In the genomic region with DNA sequence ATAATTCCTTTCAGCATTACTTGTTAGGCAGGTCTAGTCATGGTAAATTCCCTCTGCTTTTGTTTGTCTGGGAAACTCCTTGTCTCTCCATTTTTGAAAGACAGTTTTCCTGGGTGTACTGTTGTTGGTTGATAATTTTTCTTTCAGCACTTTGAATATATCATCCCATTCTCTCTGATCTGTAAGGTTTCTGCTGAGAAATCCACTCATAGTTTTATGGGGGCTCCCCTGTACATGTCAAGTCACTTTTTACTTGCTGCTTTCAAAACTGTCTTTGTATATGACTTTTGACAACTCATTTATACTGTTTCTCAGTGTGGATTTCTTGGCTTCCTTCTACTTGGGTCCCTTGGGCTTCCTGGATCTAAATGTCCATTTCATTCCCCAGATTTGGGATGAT, we compare ENCODE assay signal across 11 cellular contexts. TPM values are rescaled to one million over a fixed set of nuclear protein-coding genes. Genes with fewer than 3 reads are reported as not detected.
"Had no signal": no experiment of that assay in that cellular context is flagged by ENCODE, and none has a peak within 500 bp of the region (broad histone marks: within the 10 kb centered on the region; RNA-seq: fewer than 3 reads in every experiment).

No MANE protein-coding gene starts in this region.

- H3K27ac ChIP-seq: GM23248 had no signal

- H3K4me2 ChIP-seq: GM23338 had no signal

- H3K4me3 ChIP-seq: GM23248, GM23338, HAP-1 had no signal

- ATAC-seq: GM23338 had no signal

- H3K4me1 ChIP-seq: HAP-1 had no signal

- FAIRE-seq: H1, H54 had no signal

- H2AFZ ChIP-seq: GM23248, GM23338 had no signal

- H3K9me3 ChIP-seq: HAP-1 had no signal

- H3K36me3 ChIP-seq: HAP-1 had no signal

- H3K9ac ChIP-seq: GM23248 had no signal

- DNase-seq: GM23248, GOT3, H7, H9, HCEC 1CT, HFFc6 had no signal

RNA-seq across cellular contexts. Expression of a gene that starts 16.5 kb away (rescaled TPM):
- total RNA-seq: GM23248, GM23338, H1, H4, H7, H9, HFFc6 had no signal
- polyA plus RNA-seq: GM23248, GM23338, H1 had no signal
